Comparison of ENCODE assay signal across 29 cellular contexts in the genomic region with DNA sequence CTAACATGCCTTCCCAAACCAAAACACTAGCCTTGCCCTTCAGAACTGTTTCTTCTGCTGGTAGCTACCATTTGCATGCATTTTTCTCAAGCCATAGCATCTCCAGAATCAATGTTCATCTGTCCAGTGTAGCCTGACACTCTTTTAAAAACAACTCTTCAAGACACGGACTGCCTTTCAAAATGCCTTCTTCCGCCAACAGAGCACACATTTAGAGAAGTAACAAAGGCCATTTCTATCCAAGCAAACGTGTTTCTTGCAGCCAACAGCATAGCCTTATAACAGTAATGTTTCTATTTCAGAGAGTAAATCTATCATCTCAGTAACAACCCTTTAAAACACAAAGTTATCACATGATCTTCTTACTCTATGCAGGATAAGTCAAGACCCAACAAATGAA.
DNase-seq lines count a peak whose midpoint lies in the region; ATAC-seq, FAIRE-seq and TF ChIP-seq lines count a peak whose summit lies in the region.
"Had no signal": no experiment of that assay in that cellular context is flagged by ENCODE, and none has a peak within 500 bp of the region (broad histone marks: within the 10 kb centered on the region; RNA-seq: fewer than 3 reads in every experiment).

No MANE protein-coding gene starts in this region.

- TF ChIP-seq POLR2A in breast epithelium (IDR thresholded peaks at IDR 0.05) (no peak), K562 (conservative IDR thresholded peaks at IDR 0.05) (no peak)

- in situ Hi-C loops in K562 (cut with MboI) (loop anchor here (5.0 kb wide), 1 partner anchor 275 kb away; a partner anchor contains a TSS), G401 (cut with HindIII; ENCODE audit: low sequenced_read_pairs) (no loop called here)

- no peaks in the 10 kb centered on the region for H3K79me2 ChIP-seq in K562 (ENCODE audit: control insufficient read depth, insufficient read depth, low read length)

- FAIRE-seq in K562 (lab: Jason Lieb, UNC) = no peak
- FAIRE-seq: bronchial epithelial cell had no signal

- no peak overlapping the region for H3K27ac Mint-ChIP-seq in MCF 10A (ENCODE audit: low read depth, unreplicated experiment)
- H3K27ac Mint-ChIP-seq in naive thymus-derived CD8-positive, alpha-beta T cell = peak overlapping the region in 7 of 10 donors; percentile 1 to 58 (median 46)
- H3K27ac Mint-ChIP-seq: activated B cell treated with CpG ODN at 0.5 μM for 24 hours, H9 had no signal

- CTCF ChIA-PET in MCF 10A (lab: Yijun Ruan, JAX) (interaction anchor here (0.6 to 2.6 kb wide), 2 partner anchors 9 to 11 kb away, joined by 3 to 17 read pairs; no protein-coding TSS in a partner anchor), K562 (lab: Yijun Ruan, JAX; ENCODE audit: low intra/inter-chr PET ratio) (no interaction called here)

- TF ChIP-seq RAD21 in K562 (CRISPR knock-in tag; conservative IDR thresholded peaks at IDR 0.05 in 1 of 2, IDR thresholded peaks at IDR 0.05 in 1 of 2) = no peak

- H3K4me1 Mint-ChIP-seq in MCF 10A (ENCODE audit: insufficient read depth, unreplicated experiment) = no peaks in the 10 kb centered on the region
- peaks cover 29 to 78% (median 62%) of the 10 kb centered on the region in 4 donors for H3K4me1 Mint-ChIP-seq in naive thymus-derived CD8-positive, alpha-beta T cell

- no peaks in the 10 kb centered on the region for H3K27me3 Mint-ChIP-seq in MCF 10A (ENCODE audit: insufficient read depth, unreplicated experiment)
- peaks cover 0 to 1% (median 0%) of the 10 kb centered on the region in 5 donors for H3K27me3 Mint-ChIP-seq in naive thymus-derived CD8-positive, alpha-beta T cell
- H3K27me3 Mint-ChIP-seq: activated B cell treated with CpG ODN at 0.5 μM for 24 hours had no signal

- no peaks in the 10 kb centered on the region for H3K27me3 ChIP-seq in breast epithelium
- H3K27me3 ChIP-seq in K562 (ENCODE audit: control insufficient read depth in 2 of 2, insufficient read depth in 2 of 2, low read length in 2 of 2) = no peaks in the 10 kb centered on the region
- H3K27me3 ChIP-seq in right atrium auricular region = no peaks in the 10 kb centered on the region
- H3K27me3 ChIP-seq: BLaER1, heart right ventricle, MG63, neutrophil, transverse colon had no signal

- no peak overlapping the region for H3K4me3 Mint-ChIP-seq in MCF 10A (ENCODE audit: unreplicated experiment)
- no peak overlapping the region for H3K4me3 Mint-ChIP-seq in naive thymus-derived CD8-positive, alpha-beta T cell
- H3K4me3 Mint-ChIP-seq: activated B cell treated with CpG ODN at 0.5 μM for 24 hours, H9 had no signal

- DNase-seq in breast epithelium (ENCODE audit: low spot score in 2 of 2) (no peak), MCF 10A (ENCODE audit: unreplicated experiment) (no peak), K562 (ENCODE audit: extremely low read depth in 1 of 4, low spot score in 3 of 4) (no peak), right atrium auricular region (ENCODE audit: low spot score) (no peak), head of caudate nucleus (no peak), G401 (ENCODE audit: low spot score) (no peak)
- no peak for DNase-seq in naive thymus-derived CD8-positive, alpha-beta T cell
- DNase-seq: activated B cell treated with CpG ODN at 0.5 μM for 24 hours; activated CD4-positive, alpha-beta T cell treated with anti-CD3 and anti-CD28 coated beads, Interleukin-2, amount 50 U/mL, for 4 hours; activated gamma-delta T cell treated with Interleukin-2 at 50 U/mL for 16 hours; amygdala; Caco-2; cortex of kidney; GDM1; H9; heart right ventricle; lower lobe of right lung; MG63; NCI-H1105 treated with DMSO at 0.1 percent for 48 hours; NCI-H1930; NCI-H526; psoas muscle; SHP77; stimulated activated naive CD8-positive, alpha-beta T cell treated with anti-CD3 and anti-CD28 coated beads, Interleukin-15, Interleukin-2, amounts not matched to agents 100 U/mL and 50 U/mL, for 24 hours; transverse colon had no signal

- H2AFZ ChIP-seq in K562 (ENCODE audit: low read depth, low read length) = no peak overlapping the region

- intact Hi-C loops in breast epithelium (cut with DNase I; ENCODE audit: low total_unique reads) (no loop called here), MCF 10A (cut with micrococcal nuclease) (no loop called here), K562 (cut with micrococcal nuclease) (no loop called here), head of caudate nucleus (cut with DNase I) (no loop called here)

- H4K20me1 ChIP-seq in K562 (replicated peaks; ENCODE audit: control insufficient read depth, insufficient read depth, low read length) = no peaks in the 10 kb centered on the region
- H4K20me1 ChIP-seq: BLaER1 had no signal

- H3K9ac ChIP-seq in K562 (ENCODE audit: insufficient read depth in 1 of 2, low read depth in 2 of 2, low read length in 2 of 2) = no peak overlapping the region
- H3K9ac ChIP-seq: BLaER1 had no signal

- WGBS in K562 (ENCODE audit: insufficient coverage, low coverage, missing lambda C conversion rate) = 68% methylated on average over 3 of the region's 3 CpGs

- no TSS peak for BruUV-seq in MCF 10A (replicated peaks; lab: Mats Ljungman, UMichigan)
- no TSS peak for BruUV-seq in K562 (replicated peaks; lab: Mats Ljungman, UMichigan)

- TF ChIP-seq EP300 in K562 (IDR thresholded peaks at IDR 0.05; ENCODE audit: low read length) = no peak

- POLR2A ChIA-PET in MCF 10A (lab: Yijun Ruan, JAX) = no interaction called here
- POLR2A ChIA-PET in K562 (lab: Yijun Ruan, JAX) = interaction anchor here (1.5 kb wide), 1 partner anchor 12 kb away, joined by 4 read pairs; no protein-coding TSS in a partner anchor
- POLR2A ChIA-PET in naive thymus-derived CD8-positive, alpha-beta T cell (lab: Charles Lee) = no interaction called here

- peaks cover 4% of the 10 kb centered on the region for H3K36me3 Mint-ChIP-seq in MCF 10A (ENCODE audit: insufficient read depth, unreplicated experiment)
- peaks cover 0 to 38% (median 17%) of the 10 kb centered on the region in 3 donors for H3K36me3 Mint-ChIP-seq in naive thymus-derived CD8-positive, alpha-beta T cell

- H3K27ac ChIP-seq in breast epithelium = peak overlapping the region; percentile 57 to 69
- H3K27ac ChIP-seq in K562 (ENCODE audit: extremely low read depth, low read depth, low read length) = no peak overlapping the region
- no peak overlapping the region for H3K27ac ChIP-seq in right atrium auricular region
- H3K27ac ChIP-seq: BLaER1, heart right ventricle, lower lobe of right lung, neutrophil, psoas muscle, transverse colon had no signal

- no peaks in the 10 kb centered on the region for H3K9me3 Mint-ChIP-seq in MCF 10A (ENCODE audit: unreplicated experiment)
- no peaks in the 10 kb centered on the region for H3K9me3 Mint-ChIP-seq in naive thymus-derived CD8-positive, alpha-beta T cell
- H3K9me3 Mint-ChIP-seq: activated B cell treated with CpG ODN at 0.5 μM for 24 hours, H9 had no signal

- H3K9me1 ChIP-seq in K562 (ENCODE audit: control insufficient read depth, insufficient read depth, low read length) = no peaks in the 10 kb centered on the region

- H3K9me3 ChIP-seq in breast epithelium (no peaks in the 10 kb centered on the region), K562 (replicated peaks; ENCODE audit: control insufficient read depth, insufficient read depth, low read depth, low read length) (no peaks in the 10 kb centered on the region), right atrium auricular region (no peaks in the 10 kb centered on the region)
- H3K9me3 ChIP-seq: BLaER1, Caco-2, heart right ventricle, lower lobe of right lung, MG63, neutrophil, psoas muscle, transverse colon had no signal

- no peaks in the 10 kb centered on the region for H3K36me3 ChIP-seq in breast epithelium
- no peaks in the 10 kb centered on the region; the same call in 2 of the 3 replicates for H3K36me3 ChIP-seq in K562 (ENCODE audit: control insufficient read depth, insufficient read depth, low read length)
- H3K36me3 ChIP-seq in right atrium auricular region = no peaks in the 10 kb centered on the region
- H3K36me3 ChIP-seq: BLaER1, lower lobe of right lung, MG63, neutrophil, transverse colon had no signal

- ATAC-seq in K562 = no peak
- no peak for ATAC-seq in naive thymus-derived CD8-positive, alpha-beta T cell
- ATAC-seq: heart right ventricle, lower lobe of right lung, Panc1, psoas muscle had no signal

- no peak overlapping the region for H3K4me3 ChIP-seq in breast epithelium
- H3K4me3 ChIP-seq in K562 = no peak overlapping the region
- no peak overlapping the region for H3K4me3 ChIP-seq in right atrium auricular region
- H3K4me3 ChIP-seq: BLaER1, heart right ventricle, lower lobe of right lung, MG63, psoas muscle, transverse colon had no signal

- H3K4me1 ChIP-seq in breast epithelium (peaks cover 3 to 22% of the 10 kb centered on the region in 2 donors), K562 (replicated peaks in 1 of 2; ENCODE audit: control insufficient read depth in 2 of 2, insufficient read depth in 2 of 2, low read length in 2 of 2) (peaks cover 3 to 7% of the 10 kb centered on the region in 2 experiments; a peak in 2 of 5 replicates), right atrium auricular region (no peaks in the 10 kb centered on the region)
- H3K4me1 ChIP-seq: BLaER1, lower lobe of right lung, psoas muscle had no signal

- H3K4me2 ChIP-seq in K562 (ENCODE audit: insufficient read depth, low read length) = no peak overlapping the region
- H3K4me2 ChIP-seq: BLaER1 had no signal

- TF ChIP-seq CTCF in breast epithelium (IDR thresholded peaks at IDR 0.05) = no peak
- TF ChIP-seq CTCF in MCF 10A (IDR thresholded peaks at IDR 0.05; ENCODE audit: unreplicated experiment) = no peak
- TF ChIP-seq CTCF in K562 (IDR thresholded peaks at IDR 0.05 in 2 of 3, conservative IDR thresholded peaks at IDR 0.05 in 1 of 3; ENCODE audit: insufficient read depth in 2 of 3, low read depth in 1 of 3, low read length in 3 of 3) = no peak
- no peak for TF ChIP-seq CTCF in right atrium auricular region (IDR thresholded peaks at IDR 0.05)

TF ChIP-seq in K562, 482 proteins besides CTCF, POLR2A, EP300 and RAD21:
- TF ChIP-seq ESRRB (CRISPR knock-in tag; IDR thresholded peaks at IDR 0.05; ENCODE audit: borderline replicate concordance) = no peak
- TF ChIP-seq, protein P1, sequence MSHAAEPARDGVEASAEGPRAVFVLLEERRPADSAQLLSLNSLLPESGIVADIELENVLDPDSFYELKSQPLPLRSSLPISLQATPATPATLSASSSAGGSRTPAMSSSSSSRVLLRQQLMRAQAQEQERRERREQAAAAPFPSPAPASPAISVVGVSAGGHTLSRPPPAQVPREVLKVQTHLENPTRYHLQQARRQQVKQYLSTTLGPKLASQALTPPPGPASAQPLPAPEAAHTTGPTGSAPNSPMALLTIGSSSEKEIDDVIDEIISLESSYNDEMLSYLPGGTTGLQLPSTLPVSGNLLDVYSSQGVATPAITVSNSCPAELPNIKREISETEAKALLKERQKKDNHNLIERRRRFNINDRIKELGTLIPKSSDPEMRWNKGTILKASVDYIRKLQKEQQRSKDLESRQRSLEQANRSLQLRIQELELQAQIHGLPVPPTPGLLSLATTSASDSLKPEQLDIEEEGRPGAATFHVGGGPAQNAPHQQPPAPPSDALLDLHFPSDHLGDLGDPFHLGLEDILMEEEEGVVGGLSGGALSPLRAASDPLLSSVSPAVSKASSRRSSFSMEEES (CRISPR knock-in tag; IDR thresholded peaks at IDR 0.05) = peak; percentile 16; the same call in 1 of the 2 replicates

Comparison
In these comparisons a context has a peak if more than half of its experiments do, and no peak if none do; other contexts are left out.
1. H3K27ac ChIP-seq: peak in breast epithelium (2 of 2); none in K562 (single experiment) and right atrium auricular region (0 of 2).